Comparison of ENCODE assay signal across 13 cellular contexts in the genomic region with DNA sequence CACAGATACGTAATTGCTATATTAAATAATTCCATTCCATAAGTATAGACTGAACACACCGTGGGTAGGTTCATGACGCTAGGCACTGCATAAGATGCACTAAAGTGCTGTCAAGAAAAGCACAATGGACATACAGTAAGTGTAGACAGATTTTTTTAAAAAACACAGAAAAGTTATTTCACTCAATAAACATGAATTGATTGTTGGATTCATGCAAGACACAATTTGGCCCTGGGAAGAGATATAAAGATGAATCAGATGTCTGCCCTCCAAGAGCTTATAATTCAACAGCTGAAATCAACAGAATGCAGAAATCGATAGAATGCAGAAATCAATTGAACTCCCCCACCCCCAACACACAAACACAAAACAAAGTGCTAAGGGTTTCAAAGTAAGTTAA. TPM values are rescaled to one million over a fixed set of nuclear protein-coding genes. Genes with fewer than 3 reads are reported as not detected.
DNase-seq lines count a peak whose midpoint lies in the region.
"Had no signal": no experiment of that assay in that cellular context is flagged by ENCODE, and none has a peak within 500 bp of the region (broad histone marks: within the 10 kb centered on the region; RNA-seq: fewer than 3 reads in every experiment).

No MANE protein-coding gene starts in this region.

- H3K4me3 Mint-ChIP-seq in activated naive CD8-positive, alpha-beta T cell = peak overlapping the region; percentile 99

- WGBS in mesenchymal stem cell = 100% methylated on average over 3 of the region's 4 CpGs

- H3K79me2 ChIP-seq in ACC112 (ENCODE audit: control insufficient read depth, insufficient read depth, low read length, unreplicated experiment) = peaks cover 36% of the 10 kb centered on the region

- no peak for DNase-seq in HAP-1 (ENCODE audit: low spot score in 2 of 2)
- no peak for DNase-seq in mesenchymal stem cell
- no peak for DNase-seq in NCI-H1436 treated with DMSO at 0.1 percent for 48 hours (lab: John Stamatoyannopoulos, UW)
- no peak for DNase-seq in HK-2 (ENCODE audit: unreplicated experiment)
- no peak for DNase-seq in kidney glomerular epithelial cell (lab: John Stamatoyannopoulos, UW)
- DNase-seq in NCI-H2107 (lab: John Stamatoyannopoulos, UW) = no peak
- DNase-seq: activated effector memory CD4-positive, alpha-beta T cell treated with Interleukin-2 at 50 U/mL for 16 hours; midbrain; NCI-H187; stimulated activated CD4-positive, alpha-beta T cell treated with anti-CD3 and anti-CD28 coated beads, Interleukin-2, amount 100 ng/mL, for 48 hours had no signal

- H3K9ac ChIP-seq in mesenchymal stem cell (ENCODE audit: low read length) = peak overlapping the region; percentile 97

- no peak overlapping the region for H2BK120ac ChIP-seq in mesenchymal stem cell (ENCODE audit: low read depth, low read length)

- H3K4ac ChIP-seq in mesenchymal stem cell (ENCODE audit: low read depth in 1 of 2, low read length in 2 of 2) = no peak overlapping the region

- H3K4me3 ChIP-seq in ACC112 (ENCODE audit: low read depth, low read length) (peak overlapping the region; percentile 99), HAP-1 (peak overlapping the region; percentile 60; the same call in 1 of the 2 replicates), mesenchymal stem cell (ENCODE audit: insufficient read depth in 1 of 2, low read depth in 1 of 2, low read length in 2 of 2) (peak overlapping the region in 1 of 2 experiments; percentile 99)

- no peak overlapping the region for H3K27ac Mint-ChIP-seq in activated naive CD8-positive, alpha-beta T cell

- no peak overlapping the region for H3K14ac ChIP-seq in mesenchymal stem cell (ENCODE audit: low read length in 2 of 2)

- no peak overlapping the region for H2BK5ac ChIP-seq in mesenchymal stem cell (ENCODE audit: low read depth, low read length, poor library complexity, severe bottlenecking)

- H2BK15ac ChIP-seq in mesenchymal stem cell (ENCODE audit: low read depth, poor library complexity, severe bottlenecking) = no peak overlapping the region

- no peak overlapping the region for H3K4me2 ChIP-seq in mesenchymal stem cell (ENCODE audit: low read length, poor library complexity, severe bottlenecking)

- H3K4me1 Mint-ChIP-seq in activated naive CD8-positive, alpha-beta T cell (ENCODE audit: low read depth) = peaks cover 37% of the 10 kb centered on the region

- no peaks in the 10 kb centered on the region for H3K36me3 Mint-ChIP-seq in activated naive CD8-positive, alpha-beta T cell

- H3K9me3 Mint-ChIP-seq in activated naive CD8-positive, alpha-beta T cell (ENCODE audit: low read depth) = no peaks in the 10 kb centered on the region

- H3K18ac ChIP-seq in mesenchymal stem cell (ENCODE audit: low read depth in 1 of 2, low read length in 2 of 2) = no peak overlapping the region

- no peak overlapping the region for H3K23ac ChIP-seq in mesenchymal stem cell (ENCODE audit: low read length in 2 of 2)

- H3K79me1 ChIP-seq in mesenchymal stem cell (replicated peaks; ENCODE audit: low read length, poor library complexity, severe bottlenecking) = peaks cover 9% of the 10 kb centered on the region

- no peaks in the 10 kb centered on the region for H3K27me3 ChIP-seq in ACC112 (ENCODE audit: insufficient read depth, low read length)
- no peaks in the 10 kb centered on the region for H3K27me3 ChIP-seq in HAP-1 (ENCODE audit: low read depth)
- H3K27me3 ChIP-seq in mesenchymal stem cell (ENCODE audit: control insufficient read depth in 1 of 2, insufficient read depth in 1 of 2, low read length in 2 of 2) = no peaks in the 10 kb centered on the region
- H3K27me3 ChIP-seq: SJSA1 had no signal

- in situ Hi-C loops in HAP-1 (cut with MboI; ENCODE audit: low sequenced_read_pairs) = no loop called here

- peaks cover 17% of the 10 kb centered on the region for H3K4me1 ChIP-seq in ACC112 (ENCODE audit: control insufficient read depth, insufficient read depth, low read length, unreplicated experiment)
- peaks cover 11% of the 10 kb centered on the region for H3K4me1 ChIP-seq in HAP-1
- peaks cover 2% of the 10 kb centered on the region for H3K4me1 ChIP-seq in mesenchymal stem cell (ENCODE audit: control insufficient read depth, insufficient read depth, low read depth, low read length)

- H3K9me3 ChIP-seq in HAP-1 (no peaks in the 10 kb centered on the region), mesenchymal stem cell (ENCODE audit: control insufficient read depth, low read length) (no peaks in the 10 kb centered on the region)
- H3K9me3 ChIP-seq: SJSA1 had no signal

- H3K27me3 Mint-ChIP-seq in activated naive CD8-positive, alpha-beta T cell = no peaks in the 10 kb centered on the region

- H3K36me3 ChIP-seq in ACC112 (ENCODE audit: insufficient read depth, low read length) (no peaks in the 10 kb centered on the region), HAP-1 (replicated peaks) (no peaks in the 10 kb centered on the region), mesenchymal stem cell (ENCODE audit: control insufficient read depth in 1 of 2, insufficient read depth in 2 of 2, low read depth in 1 of 2, low read length in 2 of 2) (peaks cover 0 to 12% of the 10 kb centered on the region in 2 experiments)
- H3K36me3 ChIP-seq: SJSA1 had no signal

- no peak overlapping the region for H4K91ac ChIP-seq in mesenchymal stem cell (ENCODE audit: low read length)

- H2AK5ac ChIP-seq in mesenchymal stem cell (ENCODE audit: low read length, severe bottlenecking) = no peak overlapping the region

- no peak overlapping the region for H2AFZ ChIP-seq in ACC112 (ENCODE audit: low read length, unreplicated experiment)
- no peak overlapping the region for H2AFZ ChIP-seq in mesenchymal stem cell (ENCODE audit: low read depth, low read length)

- H3K27ac ChIP-seq in ACC112 (ENCODE audit: low read depth, low read length) (no peak overlapping the region), mesenchymal stem cell (ENCODE audit: low read length, poor library complexity, severe bottlenecking) (no peak overlapping the region)
- H3K27ac ChIP-seq: SJSA1 had no signal

- no peak overlapping the region for H4K8ac ChIP-seq in mesenchymal stem cell (ENCODE audit: low read length)

- no peak overlapping the region for H2BK12ac ChIP-seq in mesenchymal stem cell (ENCODE audit: low read length in 2 of 2)

RNA-seq across cellular contexts. Expression of a gene that starts 1.8 kb away (rescaled TPM):
- polyA plus RNA-seq in mesenchymal stem cell (2013, experiment 1 of 2) = 22.8 TPM
- 22.6 TPM for polyA plus RNA-seq in mesenchymal stem cell (2013, experiment 2 of 2)

RNA-seq across cellular contexts. Expression of a gene that starts 32.3 kb away (rescaled TPM):
- 92.2 TPM for polyA plus RNA-seq in mesenchymal stem cell (2013, experiment 1 of 2)
- polyA plus RNA-seq in mesenchymal stem cell (2013, experiment 2 of 2) = 94.3 TPM
